ENCODE assay signal across 25 cellular contexts in the genomic region with DNA sequence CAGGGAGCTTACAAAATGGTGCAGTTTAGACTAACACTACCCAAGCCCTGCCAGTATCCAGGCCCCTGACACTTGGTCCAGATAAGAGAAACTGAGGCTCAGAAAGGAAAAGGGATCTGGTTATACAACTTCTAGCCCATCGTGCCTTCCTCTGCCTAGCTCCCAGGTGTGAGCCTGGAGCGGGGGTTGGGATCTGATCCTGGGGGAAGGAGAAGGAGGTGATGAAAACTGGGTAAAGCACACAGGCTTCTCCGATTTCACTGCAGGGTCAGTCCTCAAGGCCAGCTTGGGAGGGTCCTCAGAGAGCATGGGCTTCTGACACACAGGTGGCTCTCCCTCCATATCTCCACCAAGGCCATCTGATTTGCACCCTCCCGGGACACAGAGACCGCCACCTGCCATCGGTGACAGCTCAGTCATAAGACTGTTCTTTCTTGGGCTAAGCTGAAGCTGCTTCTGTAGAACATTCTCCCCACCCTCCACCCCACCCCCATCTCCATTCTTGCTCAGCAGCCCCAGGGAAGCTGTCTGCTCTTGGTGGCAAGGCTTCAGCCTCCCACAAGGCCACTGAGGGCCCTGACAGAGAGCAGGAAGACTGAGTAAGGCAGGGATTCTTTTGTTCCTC. TPM values are rescaled to one million over a fixed set of nuclear protein-coding genes. Genes with fewer than 3 reads are reported as not detected.
"Had no signal": no experiment of that assay in that cellular context is flagged by ENCODE, and none has a peak within 500 bp of the region (broad histone marks: within the 10 kb centered on the region; RNA-seq: fewer than 3 reads in every experiment).

No MANE protein-coding gene starts in this region.

- H3K4me3 Mint-ChIP-seq: activated CD4-positive, alpha-beta memory T cell treated with anti-CD3 and anti-CD28 coated beads for 36 hours; activated naive CD4-positive, alpha-beta T cell treated with anti-CD3 and anti-CD28 coated beads for 36 hours; activated naive CD8-positive, alpha-beta T cell treated with anti-CD3 and anti-CD28 coated beads, Interleukin-2, amount 10 ng/mL, durations not matched to agents 7 days and 5 days; naive thymus-derived CD8-positive, alpha-beta T cell; stimulated activated naive CD8-positive, alpha-beta T cell treated with anti-CD3 and anti-CD28 coated beads, Interleukin-15, Interleukin-2, amounts not matched to agents 100 ng/mL and 50 ng/mL, for 24 hours; T-helper 1 cell treated with Interleukin-12 subunit alpha and Interleukin-12 subunit beta and Interleukin-4 antibody, amounts not matched to agents 30 μg/mL and 1 μg/mL, for 36 hours had no signal

- H3K4me3 ChIP-seq: coronary artery, esophagus squamous epithelium, gastrocnemius medialis, heart left ventricle, lung, pancreas, psoas muscle, transverse colon had no signal

- H3K36me3 ChIP-seq: esophagus squamous epithelium, gastrocnemius medialis, heart left ventricle, neutrophil, pancreas, transverse colon had no signal

- ATAC-seq: gastrocnemius medialis; heart left ventricle; left lobe of liver; naive thymus-derived CD8-positive, alpha-beta T cell; pancreas; psoas muscle; right cardiac atrium had no signal

- H3K27ac Mint-ChIP-seq: activated CD4-positive, alpha-beta memory T cell treated with anti-CD3 and anti-CD28 coated beads for 36 hours; activated naive CD4-positive, alpha-beta T cell treated with anti-CD3 and anti-CD28 coated beads for 36 hours; activated naive CD8-positive, alpha-beta T cell treated with anti-CD3 and anti-CD28 coated beads, Interleukin-2, amount 10 ng/mL, durations not matched to agents 7 days and 5 days; naive thymus-derived CD8-positive, alpha-beta T cell; stimulated activated naive CD8-positive, alpha-beta T cell treated with anti-CD3 and anti-CD28 coated beads, Interleukin-15, Interleukin-2, amounts not matched to agents 100 ng/mL and 50 ng/mL, for 24 hours; T-helper 1 cell treated with Interleukin-12 subunit alpha and Interleukin-12 subunit beta and Interleukin-4 antibody, amounts not matched to agents 30 μg/mL and 1 μg/mL, for 36 hours had no signal

- H3K27ac ChIP-seq: coronary artery, esophagus squamous epithelium, gastrocnemius medialis, heart left ventricle, neutrophil, pancreas, psoas muscle, transverse colon had no signal

- H3K9me3 Mint-ChIP-seq: activated CD4-positive, alpha-beta memory T cell treated with anti-CD3 and anti-CD28 coated beads for 36 hours; activated naive CD4-positive, alpha-beta T cell treated with anti-CD3 and anti-CD28 coated beads for 36 hours; activated naive CD8-positive, alpha-beta T cell treated with anti-CD3 and anti-CD28 coated beads, Interleukin-2, amount 10 ng/mL, durations not matched to agents 7 days and 5 days; stimulated activated naive CD8-positive, alpha-beta T cell treated with anti-CD3 and anti-CD28 coated beads, Interleukin-15, Interleukin-2, amounts not matched to agents 100 ng/mL and 50 ng/mL, for 24 hours; T-helper 1 cell treated with Interleukin-12 subunit alpha and Interleukin-12 subunit beta and Interleukin-4 antibody, amounts not matched to agents 30 μg/mL and 1 μg/mL, for 36 hours had no signal

- H3K4me1 Mint-ChIP-seq: activated naive CD8-positive, alpha-beta T cell treated with anti-CD3 and anti-CD28 coated beads, Interleukin-2, amount 10 ng/mL, durations not matched to agents 7 days and 5 days had no signal

- DNase-seq: activated CD4-positive, alpha-beta memory T cell treated with anti-CD3 and anti-CD28 coated beads for 36 hours; activated CD4-positive, alpha-beta T cell treated with anti-CD3 and anti-CD28 coated beads for 48 hours; activated naive CD4-positive, alpha-beta T cell treated with anti-CD3 and anti-CD28 coated beads for 36 hours; activated naive CD8-positive, alpha-beta T cell treated with anti-CD3 and anti-CD28 coated beads, Interleukin-2, amount 10 ng/mL, durations not matched to agents 7 days and 5 days; activated T-cell treated with anti-CD3 and anti-CD28 coated beads, Interleukin-2, amount 50 U/mL, for 48 hours; amniotic stem cell; cerebellar nuclear complex; esophagus squamous epithelium; gastrocnemius medialis; heart left ventricle; kidney; naive thymus-derived CD8-positive, alpha-beta T cell; pancreas; psoas muscle; right cardiac atrium; stimulated activated CD4-positive, alpha-beta T cell treated with anti-CD3 and anti-CD28 coated beads, Interleukin-12 subunit alpha, Interleukin-12 subunit beta, amount 100 ng/mL, for 4 hours; stimulated activated CD4-positive, alpha-beta T cell treated with anti-CD3 and anti-CD28 coated beads, Interleukin-4, amount 100 ng/mL, for 4 hours; transverse colon had no signal

- H3K4me1 ChIP-seq: gastrocnemius medialis, heart left ventricle, pancreas, psoas muscle, transverse colon had no signal

- H3K36me3 Mint-ChIP-seq: activated CD4-positive, alpha-beta memory T cell treated with anti-CD3 and anti-CD28 coated beads for 36 hours; activated naive CD8-positive, alpha-beta T cell treated with anti-CD3 and anti-CD28 coated beads, Interleukin-2, amount 10 ng/mL, durations not matched to agents 7 days and 5 days; naive thymus-derived CD8-positive, alpha-beta T cell had no signal

- H3K9me3 ChIP-seq: esophagus squamous epithelium, gastrocnemius medialis, heart left ventricle, neutrophil, pancreas, psoas muscle, transverse colon had no signal

RNA-seq across cellular contexts. Expression of a gene that starts 16.4 kb away (rescaled TPM):
- total RNA-seq: activated CD4-positive, alpha-beta memory T cell treated with anti-CD3 and anti-CD28 coated beads for 36 hours; activated naive CD4-positive, alpha-beta T cell treated with anti-CD3 and anti-CD28 coated beads for 36 hours; activated naive CD8-positive, alpha-beta T cell treated with anti-CD3 and anti-CD28 coated beads, Interleukin-2, amount 10 ng/mL, durations not matched to agents 7 days and 5 days; naive thymus-derived CD8-positive, alpha-beta T cell; skeletal muscle tissue had no signal
- polyA plus RNA-seq: naive thymus-derived CD8-positive, alpha-beta T cell had no signal
